Comparison of ENCODE assay signal across 7 cellular contexts in genomic region chr2:121071058-121071504, GRCh38.
A peak's percentile ranks its signal among the peaks of the same experiment; 100 is the strongest.
DNase-seq lines count a peak whose midpoint lies in the region; ATAC-seq, FAIRE-seq and TF ChIP-seq lines count a peak whose summit lies in the region.

No MANE protein-coding gene starts in this region.

- no peak for FAIRE-seq in small intestine (lab: Jason Lieb, UNC)

- H3K36me3 Mint-ChIP-seq in activated naive CD8-positive, alpha-beta T cell treated with anti-CD3 and anti-CD28 coated beads, Interleukin-2, amount 10 ng/mL, durations not matched to agents 7 days and 5 days: no peaks in the 10 kb centered on the region

- peak; percentile 70 for DNase-seq in ELR (ENCODE audit: low read depth)
- DNase-seq in NT2/D1 (ENCODE audit: low read depth, low spot score): no peak
- peak; percentile 68 for DNase-seq in activated naive CD8-positive, alpha-beta T cell treated with anti-CD3 and anti-CD28 coated beads, Interleukin-2, amount 10 ng/mL, durations not matched to agents 7 days and 5 days
- DNase-seq in right atrium auricular region (ENCODE audit: low spot score): no peak
- peak; percentile 37 for DNase-seq in small intestine
- no peak for DNase-seq in effector memory CD4-positive, alpha-beta T cell

- H3K4me3 ChIP-seq in NT2/D1 (ENCODE audit: insufficient read length, low read depth): no peak overlapping the region
- H3K4me3 ChIP-seq in right atrium auricular region: no peak overlapping the region
- H3K4me3 ChIP-seq in small intestine (ENCODE audit: low read depth in 1 of 2, low read length in 2 of 2): no peak overlapping the region
- no peak overlapping the region for H3K4me3 ChIP-seq in effector memory CD4-positive, alpha-beta T cell (ENCODE audit: insufficient read depth, low read depth, low read length, poor library complexity, severe bottlenecking)

- peaks cover 11% of the 10 kb centered on the region for H3K27me3 ChIP-seq in NT2/D1 (ENCODE audit: insufficient read depth, insufficient read length)
- H3K27me3 ChIP-seq in right atrium auricular region: no peaks in the 10 kb centered on the region
- H3K27me3 ChIP-seq in small intestine (ENCODE audit: control insufficient read depth in 2 of 2, insufficient read depth in 2 of 2, low read length in 2 of 2): peaks cover 0 to 5% of the 10 kb centered on the region in 2 donors
- peaks cover 4% of the 10 kb centered on the region for H3K27me3 ChIP-seq in effector memory CD4-positive, alpha-beta T cell (replicated peaks; ENCODE audit: control insufficient read depth, insufficient read depth, low read length, poor library complexity, severe bottlenecking)

- H3K9ac ChIP-seq in NT2/D1 (ENCODE audit: insufficient read length, low read depth): peak overlapping the region; percentile 65

- peaks cover 16% of the 10 kb centered on the region for H3K27me3 Mint-ChIP-seq in activated naive CD8-positive, alpha-beta T cell treated with anti-CD3 and anti-CD28 coated beads, Interleukin-2, amount 10 ng/mL, durations not matched to agents 7 days and 5 days

- H3K9me3 ChIP-seq in NT2/D1 (ENCODE audit: insufficient read depth, low read length): peaks cover 6% of the 10 kb centered on the region; the same call in 1 of the 2 replicates
- no peaks in the 10 kb centered on the region for H3K9me3 ChIP-seq in right atrium auricular region
- no peaks in the 10 kb centered on the region for H3K9me3 ChIP-seq in small intestine (ENCODE audit: control insufficient read depth, low read depth)
- H3K9me3 ChIP-seq in effector memory CD4-positive, alpha-beta T cell (ENCODE audit: control insufficient read depth, low read length): no peaks in the 10 kb centered on the region

- H3K9me3 Mint-ChIP-seq in activated naive CD8-positive, alpha-beta T cell treated with anti-CD3 and anti-CD28 coated beads, Interleukin-2, amount 10 ng/mL, durations not matched to agents 7 days and 5 days: no peaks in the 10 kb centered on the region

- H3K27ac ChIP-seq in right atrium auricular region: no peak overlapping the region
- H3K27ac ChIP-seq in small intestine (ENCODE audit: low read depth in 1 of 2, low read length in 1 of 2): no peak overlapping the region
- no peak overlapping the region for H3K27ac ChIP-seq in effector memory CD4-positive, alpha-beta T cell (ENCODE audit: insufficient read depth, low read length, poor library complexity, severe bottlenecking)

- H3K4me3 Mint-ChIP-seq in activated naive CD8-positive, alpha-beta T cell treated with anti-CD3 and anti-CD28 coated beads, Interleukin-2, amount 10 ng/mL, durations not matched to agents 7 days and 5 days: no peak overlapping the region

- no peak overlapping the region for H3K27ac Mint-ChIP-seq in activated naive CD8-positive, alpha-beta T cell treated with anti-CD3 and anti-CD28 coated beads, Interleukin-2, amount 10 ng/mL, durations not matched to agents 7 days and 5 days

- H3K4me1 ChIP-seq in NT2/D1 (ENCODE audit: insufficient read depth, insufficient read length) (peaks cover 28% of the 10 kb centered on the region), right atrium auricular region (peaks cover 0 to 15% of the 10 kb centered on the region in 2 donors), small intestine (ENCODE audit: control insufficient read depth in 2 of 2, insufficient read depth in 1 of 2, low read depth in 1 of 2, low read length in 1 of 2) (no peaks in the 10 kb centered on the region)
- H3K4me1 ChIP-seq in effector memory CD4-positive, alpha-beta T cell (ENCODE audit: control insufficient read depth, insufficient read depth, low read length, poor library complexity, severe bottlenecking): no peaks in the 10 kb centered on the region

- POLR2A ChIA-PET in activated naive CD8-positive, alpha-beta T cell treated with anti-CD3 and anti-CD28 coated beads, Interleukin-2, amount 10 ng/mL, durations not matched to agents 7 days and 5 days (lab: Charles Lee): no interaction called here

- peaks cover 3% of the 10 kb centered on the region for H3K4me1 Mint-ChIP-seq in activated naive CD8-positive, alpha-beta T cell treated with anti-CD3 and anti-CD28 coated beads, Interleukin-2, amount 10 ng/mL, durations not matched to agents 7 days and 5 days

- no peaks in the 10 kb centered on the region for H3K36me3 ChIP-seq in NT2/D1 (ENCODE audit: insufficient read depth, insufficient read length, low read length)
- no peaks in the 10 kb centered on the region for H3K36me3 ChIP-seq in right atrium auricular region
- no peaks in the 10 kb centered on the region for H3K36me3 ChIP-seq in small intestine (ENCODE audit: control insufficient read depth in 2 of 2, insufficient read depth in 2 of 2, low read length in 2 of 2)
- no peaks in the 10 kb centered on the region for H3K36me3 ChIP-seq in effector memory CD4-positive, alpha-beta T cell (ENCODE audit: control insufficient read depth, insufficient read depth, low read length)

- ATAC-seq in HG02759 (IDR thresholded peaks at IDR 0.05; ENCODE audit: unreplicated experiment): peak; percentile 46
- ATAC-seq in activated naive CD8-positive, alpha-beta T cell treated with anti-CD3 and anti-CD28 coated beads, Interleukin-2, amount 10 ng/mL, durations not matched to agents 7 days and 5 days (ENCODE audit: low read depth): peak; percentile 43

- TF ChIP-seq CTCF in right atrium auricular region (IDR thresholded peaks at IDR 0.05): peak; percentile 94 to 97

- WGBS in small intestine, 3 donors: 9 to 13% (median 11%) methylated on average over 13 to 14 of the region's 14 CpGs

Comparison
In these comparisons a context has a peak if more than half of its experiments do, and no peak if none do; other contexts are left out.
1. DNase-seq: peak in ELR (single experiment), activated naive CD8-positive, alpha-beta T cell treated with anti-CD3 and anti-CD28 coated beads, Interleukin-2, amount 10 ng/mL, durations not matched to agents 7 days and 5 days (single experiment) and small intestine (single experiment); none in NT2/D1 (single experiment), right atrium auricular region (single experiment) and effector memory CD4-positive, alpha-beta T cell (0 of 3).